Comparison of ENCODE assay signal across 35 cellular contexts in the genomic region with DNA sequence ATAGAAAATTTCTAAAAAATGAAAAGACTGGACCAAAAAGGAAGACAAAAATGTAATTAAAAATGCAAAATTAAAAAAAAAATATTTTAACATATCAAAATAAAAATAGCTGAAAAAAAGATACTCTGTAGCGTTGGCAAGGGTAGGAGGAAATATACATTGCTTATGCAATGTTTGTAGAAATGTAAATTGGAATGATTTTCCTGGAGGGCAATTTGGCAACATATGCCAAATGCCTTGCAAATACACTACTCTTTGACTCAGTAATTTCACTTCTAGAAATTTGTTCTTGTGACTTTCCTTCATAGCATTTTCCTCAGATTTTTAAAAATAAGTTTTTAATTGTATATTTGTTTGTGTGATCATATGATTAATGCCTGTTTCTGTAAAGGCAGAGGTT.
"Had no signal": no experiment of that assay in that cellular context is flagged by ENCODE, and none has a peak within 500 bp of the region (broad histone marks: within the 10 kb centered on the region; RNA-seq: fewer than 3 reads in every experiment).

No MANE protein-coding gene starts in this region.

- H3K4me3 ChIP-seq: adrenal gland, body of pancreas, gastrocnemius medialis, heart left ventricle had no signal

- H3K4me3 Mint-ChIP-seq: activated CD4-positive, alpha-beta memory T cell treated with anti-CD3 and anti-CD28 coated beads for 36 hours; activated CD4-positive, alpha-beta T cell treated with anti-CD3 and anti-CD28 coated beads for 36 hours; activated CD4-positive, alpha-beta T cell treated with anti-CD3 and anti-CD28 coated beads, Interleukin-2, amount 10 ng/mL, durations not matched to agents 24 days and 14 days; activated CD8-positive, alpha-beta memory T cell treated with anti-CD3 and anti-CD28 coated beads, Interleukin-2, amount 10 ng/mL, durations not matched to agents 7 days and 5 days; activated CD8-positive, alpha-beta T cell treated with anti-CD3 and anti-CD28 coated beads, Interleukin-2, amount 10 ng/mL, durations not matched to agents 7 days and 5 days; activated naive CD4-positive, alpha-beta T cell treated with anti-CD3 and anti-CD28 coated beads for 36 hours; activated naive CD4-positive, alpha-beta T cell treated with anti-CD3 and anti-CD28 coated beads, Interleukin-2, amount 50 U/mL, for 24 hours; activated naive CD8-positive, alpha-beta T cell treated with anti-CD3 and anti-CD28 coated beads for 36 hours; activated naive CD8-positive, alpha-beta T cell treated with anti-CD3 and anti-CD28 coated beads, Interleukin-2, amount 50 U/mL, for 24 hours; activated T-helper 1 cell treated with anti-CD3 and anti-CD28 coated beads, Interleukin-12 subunit alpha, Interleukin-12 subunit beta, Interleukin-2, Interleukin-4 antibody, amounts not matched to agents 30 ng/mL and 10 ng/mL and 1 ng/mL, durations not matched to agents 14 hours and 24 hours and 36 hours; effector memory CD8-positive, alpha-beta T cell; T-helper 17 cell; T-helper 2 cell treated with Interferon-gamma antibody and Interleukin-4, amounts not matched to agents 5 μg/mL and 100 μg/mL, for 36 hours had no signal

- H3K27me3 Mint-ChIP-seq: activated CD4-positive, alpha-beta T cell treated with anti-CD3 and anti-CD28 coated beads, Interleukin-2, amount 10 ng/mL, durations not matched to agents 24 days and 14 days had no signal

- H3K4me1 ChIP-seq: adrenal gland, body of pancreas, gastrocnemius medialis, heart left ventricle had no signal

- H3K9me3 ChIP-seq: adrenal gland, body of pancreas, gastrocnemius medialis, heart left ventricle had no signal

- H3K36me3 ChIP-seq: adrenal gland, gastrocnemius medialis, heart left ventricle had no signal

- FAIRE-seq: colon, endothelial cell of umbilical vein had no signal

- H3K27me3 ChIP-seq: adrenal gland, body of pancreas, gastrocnemius medialis, heart left ventricle had no signal

- H3K9me3 Mint-ChIP-seq: activated CD4-positive, alpha-beta memory T cell treated with anti-CD3 and anti-CD28 coated beads for 36 hours; activated naive CD4-positive, alpha-beta T cell treated with anti-CD3 and anti-CD28 coated beads for 36 hours; activated naive CD4-positive, alpha-beta T cell treated with anti-CD3 and anti-CD28 coated beads, Interleukin-2, amount 50 U/mL, for 24 hours; activated naive CD8-positive, alpha-beta T cell treated with anti-CD3 and anti-CD28 coated beads for 36 hours; activated naive CD8-positive, alpha-beta T cell treated with anti-CD3 and anti-CD28 coated beads, Interleukin-2, amount 50 U/mL, for 24 hours; activated T-helper 1 cell treated with anti-CD3 and anti-CD28 coated beads, Interleukin-12 subunit alpha, Interleukin-12 subunit beta, Interleukin-2, Interleukin-4 antibody, amounts not matched to agents 30 ng/mL and 10 ng/mL and 1 ng/mL, durations not matched to agents 14 hours and 24 hours and 36 hours; activated T-helper 2 cell treated with anti-CD3 and anti-CD28 coated beads, Interferon-gamma antibody, Interleukin-2, Interleukin-4, amounts not matched to agents 10 μg/mL and 5 μg/mL and 100 μg/mL, durations not matched to agents 14 hours and 24 hours and 36 hours; effector memory CD8-positive, alpha-beta T cell; T-helper 2 cell treated with Interferon-gamma antibody and Interleukin-4, amounts not matched to agents 5 μg/mL and 100 μg/mL, for 36 hours had no signal

- H3K27ac Mint-ChIP-seq: activated CD4-positive, alpha-beta memory T cell treated with anti-CD3 and anti-CD28 coated beads for 36 hours; activated CD4-positive, alpha-beta T cell treated with anti-CD3 and anti-CD28 coated beads for 36 hours; activated CD4-positive, alpha-beta T cell treated with anti-CD3 and anti-CD28 coated beads, Interleukin-2, amount 10 ng/mL, durations not matched to agents 24 days and 14 days; activated CD8-positive, alpha-beta memory T cell treated with anti-CD3 and anti-CD28 coated beads, Interleukin-2, amount 10 ng/mL, durations not matched to agents 7 days and 5 days; activated CD8-positive, alpha-beta T cell treated with anti-CD3 and anti-CD28 coated beads, Interleukin-2, amount 10 ng/mL, durations not matched to agents 7 days and 5 days; activated naive CD4-positive, alpha-beta T cell treated with anti-CD3 and anti-CD28 coated beads for 36 hours; activated naive CD4-positive, alpha-beta T cell treated with anti-CD3 and anti-CD28 coated beads, Interleukin-2, amount 50 U/mL, for 24 hours; activated naive CD8-positive, alpha-beta T cell treated with anti-CD3 and anti-CD28 coated beads for 36 hours; activated naive CD8-positive, alpha-beta T cell treated with anti-CD3 and anti-CD28 coated beads, Interleukin-2, amount 50 U/mL, for 24 hours; activated T-helper 1 cell treated with anti-CD3 and anti-CD28 coated beads, Interleukin-12 subunit alpha, Interleukin-12 subunit beta, Interleukin-2, Interleukin-4 antibody, amounts not matched to agents 30 ng/mL and 10 ng/mL and 1 ng/mL, durations not matched to agents 14 hours and 24 hours and 36 hours; activated T-helper 2 cell treated with anti-CD3 and anti-CD28 coated beads, Interferon-gamma antibody, Interleukin-2, Interleukin-4, amounts not matched to agents 10 μg/mL and 5 μg/mL and 100 μg/mL, durations not matched to agents 14 hours and 24 hours and 36 hours; effector memory CD8-positive, alpha-beta T cell; T-helper 17 cell; T-helper 2 cell treated with Interferon-gamma antibody and Interleukin-4, amounts not matched to agents 5 μg/mL and 100 μg/mL, for 36 hours had no signal

- DNase-seq: activated CD4-positive, alpha-beta memory T cell treated with anti-CD3 and anti-CD28 coated beads for 36 hours; activated CD4-positive, alpha-beta T cell treated with anti-CD3 and anti-CD28 coated beads for 36 hours; activated CD4-positive, alpha-beta T cell treated with anti-CD3 and anti-CD28 coated beads, Interleukin-2, amount 10 ng/mL, durations not matched to agents 24 days and 14 days; activated CD4-positive, CD25-positive, alpha-beta regulatory T cell; activated CD4-positive, CD25-positive, alpha-beta regulatory T cell treated with anti-CD3 and anti-CD28 coated beads, Interleukin-2, amount 50 U/mL, for 72 hours; activated CD8-positive, alpha-beta memory T cell treated with anti-CD3 and anti-CD28 coated beads, Interleukin-2, amount 10 ng/mL, durations not matched to agents 7 days and 5 days; activated CD8-positive, alpha-beta memory T cell treated with anti-CD3 and anti-CD28 coated beads, Interleukin-2, amount 50 U/mL, for 4 hours; activated CD8-positive, alpha-beta T cell treated with anti-CD3 and anti-CD28 coated beads, Interleukin-2, amount 10 ng/mL, durations not matched to agents 7 days and 5 days; activated effector memory CD4-positive, alpha-beta T cell treated with anti-CD3 and anti-CD28 coated beads, Interleukin-2, amount 50 U/mL, for 16 hours; activated naive CD4-positive, alpha-beta T cell treated with anti-CD3 and anti-CD28 coated beads for 36 hours; activated naive CD8-positive, alpha-beta T cell treated with anti-CD3 and anti-CD28 coated beads for 36 hours; activated naive CD8-positive, alpha-beta T cell treated with anti-CD3 and anti-CD28 coated beads, Interleukin-2, amount 50 U/mL, for 24 hours; activated T-cell treated with anti-CD3 and anti-CD28 coated beads, Interleukin-2, amount 50 U/mL, for 1 hour; activated T-cell treated with anti-CD3 and anti-CD28 coated beads, Interleukin-2, amount 50 U/mL, for 48 hours; adrenal gland; aorta; body of pancreas; caudate nucleus; cortex of kidney; dermis blood vessel endothelial cell; effector CD4-positive, alpha-beta T cell; effector memory CD8-positive, alpha-beta T cell; foreskin fibroblast; gastrocnemius medialis; glutamatergic neuron; heart left ventricle; T-helper 1 cell; T-helper 17 cell; T1000 had no signal

- H3K36me3 Mint-ChIP-seq: activated CD4-positive, alpha-beta memory T cell treated with anti-CD3 and anti-CD28 coated beads for 36 hours; activated CD8-positive, alpha-beta memory T cell treated with anti-CD3 and anti-CD28 coated beads, Interleukin-2, amount 10 ng/mL, durations not matched to agents 7 days and 5 days; activated naive CD4-positive, alpha-beta T cell treated with anti-CD3 and anti-CD28 coated beads, Interleukin-2, amount 50 U/mL, for 24 hours; activated naive CD8-positive, alpha-beta T cell treated with anti-CD3 and anti-CD28 coated beads for 36 hours had no signal

- H3K4me1 Mint-ChIP-seq: activated CD4-positive, alpha-beta T cell treated with anti-CD3 and anti-CD28 coated beads for 36 hours; activated CD4-positive, alpha-beta T cell treated with anti-CD3 and anti-CD28 coated beads, Interleukin-2, amount 10 ng/mL, durations not matched to agents 24 days and 14 days; activated CD8-positive, alpha-beta memory T cell treated with anti-CD3 and anti-CD28 coated beads, Interleukin-2, amount 10 ng/mL, durations not matched to agents 7 days and 5 days; activated naive CD4-positive, alpha-beta T cell treated with anti-CD3 and anti-CD28 coated beads, Interleukin-2, amount 50 U/mL, for 24 hours; activated naive CD8-positive, alpha-beta T cell treated with anti-CD3 and anti-CD28 coated beads, Interleukin-2, amount 50 U/mL, for 24 hours; T-helper 17 cell had no signal

- H3K27ac ChIP-seq: adrenal gland, body of pancreas, gastrocnemius medialis, heart left ventricle had no signal
